In genomic region chr5:36879274-36880033, GRCh38 we compare ENCODE assay signal across 9 cellular contexts. TPM values are rescaled to one million over a fixed set of nuclear protein-coding genes. Genes with fewer than 3 reads are reported as not detected.
DNase-seq lines count a peak whose midpoint lies in the region; ATAC-seq lines count a peak whose summit lies in the region.
"Had no signal": no experiment of that assay in that cellular context is flagged by ENCODE, and none has a peak within 500 bp of the region (broad histone marks: within the 10 kb centered on the region; RNA-seq: fewer than 3 reads in every experiment).

No MANE protein-coding gene starts in this region.

- no peak overlapping the region for H3K27ac Mint-ChIP-seq in T-helper 1 cell treated with Interleukin-12 subunit alpha and Interleukin-12 subunit beta and Interleukin-4 antibody, amounts not matched to agents 30 μg/mL and 1 μg/mL, for 36 hours
- no peak overlapping the region for H3K27ac Mint-ChIP-seq in activated CD4-positive, alpha-beta memory T cell treated with anti-CD3 and anti-CD28 coated beads, Interleukin-2, amount 10 ng/mL, durations not matched to agents 7 days and 5 days
- peak overlapping the region; percentile 27 for H3K27ac Mint-ChIP-seq in stimulated activated memory B cell treated with anti-CD40 and anti-IgM and Interleukin-4, amounts not matched to agents 10 μg/mL and 1 μg/mL and 100 μg/mL, for 72 hours

- peaks cover 11% of the 10 kb centered on the region for H3K36me3 Mint-ChIP-seq in T-helper 1 cell treated with Interleukin-12 subunit alpha and Interleukin-12 subunit beta and Interleukin-4 antibody, amounts not matched to agents 30 μg/mL and 1 μg/mL, for 36 hours (ENCODE audit: low read depth)
- H3K36me3 Mint-ChIP-seq in activated CD4-positive, alpha-beta memory T cell treated with anti-CD3 and anti-CD28 coated beads, Interleukin-2, amount 10 ng/mL, durations not matched to agents 7 days and 5 days (ENCODE audit: low read depth) = peaks cover 12% of the 10 kb centered on the region
- H3K36me3 Mint-ChIP-seq in stimulated activated memory B cell treated with anti-CD40 and anti-IgM and Interleukin-4, amounts not matched to agents 10 μg/mL and 1 μg/mL and 100 μg/mL, for 72 hours = peaks cover 6% of the 10 kb centered on the region

- no peaks in the 10 kb centered on the region for H3K9me3 Mint-ChIP-seq in T-helper 1 cell treated with Interleukin-12 subunit alpha and Interleukin-12 subunit beta and Interleukin-4 antibody, amounts not matched to agents 30 μg/mL and 1 μg/mL, for 36 hours
- no peaks in the 10 kb centered on the region for H3K9me3 Mint-ChIP-seq in activated CD4-positive, alpha-beta memory T cell treated with anti-CD3 and anti-CD28 coated beads, Interleukin-2, amount 10 ng/mL, durations not matched to agents 7 days and 5 days
- no peaks in the 10 kb centered on the region for H3K9me3 Mint-ChIP-seq in stimulated activated memory B cell treated with anti-CD40 and anti-IgM and Interleukin-4, amounts not matched to agents 10 μg/mL and 1 μg/mL and 100 μg/mL, for 72 hours

- no peaks in the 10 kb centered on the region for H3K27me3 Mint-ChIP-seq in T-helper 1 cell treated with Interleukin-12 subunit alpha and Interleukin-12 subunit beta and Interleukin-4 antibody, amounts not matched to agents 30 μg/mL and 1 μg/mL, for 36 hours (ENCODE audit: low read depth)
- H3K27me3 Mint-ChIP-seq in activated CD4-positive, alpha-beta memory T cell treated with anti-CD3 and anti-CD28 coated beads, Interleukin-2, amount 10 ng/mL, durations not matched to agents 7 days and 5 days = no peaks in the 10 kb centered on the region
- H3K27me3 Mint-ChIP-seq in stimulated activated memory B cell treated with anti-CD40 and anti-IgM and Interleukin-4, amounts not matched to agents 10 μg/mL and 1 μg/mL and 100 μg/mL, for 72 hours = no peaks in the 10 kb centered on the region

- peaks cover 43% of the 10 kb centered on the region for H3K4me1 Mint-ChIP-seq in T-helper 1 cell treated with Interleukin-12 subunit alpha and Interleukin-12 subunit beta and Interleukin-4 antibody, amounts not matched to agents 30 μg/mL and 1 μg/mL, for 36 hours (ENCODE audit: low read depth)
- H3K4me1 Mint-ChIP-seq in activated CD4-positive, alpha-beta memory T cell treated with anti-CD3 and anti-CD28 coated beads, Interleukin-2, amount 10 ng/mL, durations not matched to agents 7 days and 5 days = peaks cover 41% of the 10 kb centered on the region
- peaks cover 54% of the 10 kb centered on the region for H3K4me1 Mint-ChIP-seq in stimulated activated memory B cell treated with anti-CD40 and anti-IgM and Interleukin-4, amounts not matched to agents 10 μg/mL and 1 μg/mL and 100 μg/mL, for 72 hours

- CTCF ChIA-PET in activated CD4-positive, alpha-beta memory T cell treated with anti-CD3 and anti-CD28 coated beads, Interleukin-2, amount 10 ng/mL, durations not matched to agents 7 days and 5 days (lab: Charles Lee) = no interaction called here

- DNase-seq in T-helper 1 cell = no peak
- DNase-seq in activated CD4-positive, alpha-beta memory T cell treated with anti-CD3 and anti-CD28 coated beads, Interleukin-2, amount 10 ng/mL, durations not matched to agents 7 days and 5 days = no peak
- DNase-seq in anterior cingulate cortex (lab: John Stamatoyannopoulos, UW) = no peak
- DNase-seq in NCI-H2107 (lab: John Stamatoyannopoulos, UW) = no peak
- no peak for DNase-seq in midbrain (lab: John Stamatoyannopoulos, UW)
- DNase-seq: activated naive CD4-positive, alpha-beta T cell had no signal

- POLR2A ChIA-PET in activated CD4-positive, alpha-beta memory T cell treated with anti-CD3 and anti-CD28 coated beads, Interleukin-2, amount 10 ng/mL, durations not matched to agents 7 days and 5 days (lab: Charles Lee) = no interaction called here

- peak overlapping the region; percentile 42 for H3K4me3 ChIP-seq in iPS-11a (ENCODE audit: low read depth, low read length)

- H3K4me3 Mint-ChIP-seq in T-helper 1 cell treated with Interleukin-12 subunit alpha and Interleukin-12 subunit beta and Interleukin-4 antibody, amounts not matched to agents 30 μg/mL and 1 μg/mL, for 36 hours = peak overlapping the region; percentile 90
- H3K4me3 Mint-ChIP-seq in activated CD4-positive, alpha-beta memory T cell treated with anti-CD3 and anti-CD28 coated beads, Interleukin-2, amount 10 ng/mL, durations not matched to agents 7 days and 5 days = peak overlapping the region; percentile 78
- H3K4me3 Mint-ChIP-seq in stimulated activated memory B cell treated with anti-CD40 and anti-IgM and Interleukin-4, amounts not matched to agents 10 μg/mL and 1 μg/mL and 100 μg/mL, for 72 hours = peak overlapping the region; percentile 97

- no peak for ATAC-seq in stimulated activated memory B cell treated with anti-CD40 and anti-IgM and Interleukin-4, amounts not matched to agents 10 μg/mL and 1 μg/mL and 100 μg/mL, for 72 hours

RNA-seq across cellular contexts. Expression of gene NIPBL, which starts 2.9 kb away (rescaled TPM):
- 10 to 100 TPM; 55.5 to 58.7 TPM for total RNA-seq in activated CD4-positive, alpha-beta memory T cell treated with anti-CD3 and anti-CD28 coated beads, Interleukin-2, amount 10 ng/mL, durations not matched to agents 7 days and 5 days
